Comparison of ENCODE assay signal across 11 cellular contexts in the genomic region with DNA sequence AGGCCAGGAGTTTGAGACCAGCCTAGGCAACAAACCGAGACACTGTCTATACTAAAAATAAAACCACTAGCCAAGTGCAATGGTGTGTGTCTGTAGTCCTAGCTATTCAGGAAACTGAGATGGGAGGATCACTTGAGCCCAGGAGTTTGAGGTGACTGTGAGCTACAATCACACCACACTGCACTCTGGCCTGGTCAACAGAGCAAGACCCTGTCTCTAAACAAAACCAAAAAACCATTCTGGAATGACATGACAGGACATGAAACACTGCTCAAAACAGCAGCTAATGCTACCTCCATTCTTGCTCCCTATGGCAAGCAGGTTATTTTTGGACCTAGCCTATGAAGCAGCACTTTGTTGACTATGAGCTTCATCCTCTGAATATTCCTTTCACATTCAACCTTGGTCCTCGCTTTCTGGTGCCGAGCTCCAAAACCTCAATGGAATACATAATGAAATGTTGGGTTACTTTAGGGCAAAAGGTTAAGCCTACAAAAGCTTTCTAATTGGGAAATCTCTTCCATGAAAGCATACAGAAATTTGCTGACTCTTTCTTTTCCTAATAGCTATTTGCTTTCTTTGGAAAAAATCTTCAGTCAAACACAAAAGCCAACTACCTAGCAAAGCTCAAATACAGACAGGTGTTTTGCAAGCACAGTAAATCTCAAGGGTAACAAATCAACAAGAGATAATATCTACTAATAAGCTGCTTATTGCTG. TPM values are rescaled to one million over a fixed set of nuclear protein-coding genes. Genes with fewer than 3 reads are reported as not detected.
DNase-seq lines count a peak whose midpoint lies in the region; ATAC-seq, FAIRE-seq and TF ChIP-seq lines count a peak whose summit lies in the region.
"Had no signal": no experiment of that assay in that cellular context is flagged by ENCODE, and none has a peak within 500 bp of the region (broad histone marks: within the 10 kb centered on the region; RNA-seq: fewer than 3 reads in every experiment).

No MANE protein-coding gene starts in this region.

- no peaks in the 10 kb centered on the region for H3K27me3 Mint-ChIP-seq in activated naive CD8-positive, alpha-beta T cell treated with anti-CD3 and anti-CD28 coated beads for 36 hours
- no peaks in the 10 kb centered on the region for H3K27me3 Mint-ChIP-seq in activated naive CD4-positive, alpha-beta T cell treated with anti-CD3 and anti-CD28 coated beads for 36 hours (ENCODE audit: low read depth)
- H3K27me3 Mint-ChIP-seq: CD4-positive, alpha-beta T cell had no signal

- H3K4me3 Mint-ChIP-seq in activated naive CD8-positive, alpha-beta T cell treated with anti-CD3 and anti-CD28 coated beads for 36 hours: no peak overlapping the region
- no peak overlapping the region for H3K4me3 Mint-ChIP-seq in activated naive CD4-positive, alpha-beta T cell treated with anti-CD3 and anti-CD28 coated beads for 36 hours
- H3K4me3 Mint-ChIP-seq: CD4-positive, alpha-beta T cell had no signal

- no peaks in the 10 kb centered on the region for H3K9me3 Mint-ChIP-seq in activated naive CD8-positive, alpha-beta T cell treated with anti-CD3 and anti-CD28 coated beads for 36 hours
- no peaks in the 10 kb centered on the region for H3K9me3 Mint-ChIP-seq in activated naive CD4-positive, alpha-beta T cell treated with anti-CD3 and anti-CD28 coated beads for 36 hours
- H3K9me3 Mint-ChIP-seq: CD4-positive, alpha-beta T cell had no signal

- BruUV-seq in PC-9 (replicated peaks; lab: Mats Ljungman, UMichigan) (no TSS peak), HepG2 (replicated peaks; lab: Mats Ljungman, UMichigan) (no TSS peak)

- H2AFZ ChIP-seq in PC-9: no peak overlapping the region
- no peak overlapping the region for H2AFZ ChIP-seq in HepG2 (ENCODE audit: low read length)

- no peak overlapping the region for H3K4me3 ChIP-seq in PC-9
- H3K4me3 ChIP-seq in HepG2 (replicated peaks in 1 of 3; ENCODE audit: insufficient read depth in 1 of 3, low read depth in 2 of 3, low read length in 3 of 3): peak overlapping the region in 1 of 3 experiments; percentile 5; a peak in 1 of 6 replicates

- H3F3A ChIP-seq in PC-9 (ENCODE audit: insufficient read depth, low read depth): peaks cover 35% of the 10 kb centered on the region; the same call in 1 of the 2 replicates

- no peaks in the 10 kb centered on the region for H4K20me1 ChIP-seq in PC-9 (ENCODE audit: insufficient read depth)
- H4K20me1 ChIP-seq in HepG2 (ENCODE audit: insufficient read depth, low read length): peaks cover 83% of the 10 kb centered on the region

- no peak for TF ChIP-seq POLR2A in HepG2 (IDR thresholded peaks at IDR 0.05; ENCODE audit: insufficient read depth in 1 of 2, low read depth in 2 of 2, low read length in 2 of 2)

- H3K4me2 ChIP-seq in PC-9 (peak overlapping the region; percentile 36), HepG2 (ENCODE audit: low read depth, low read length) (peak overlapping the region; percentile 55)
- H3K4me2 ChIP-seq: SK-N-SH had no signal

- H3K36me3 ChIP-seq in PC-9 (ENCODE audit: low read depth): no peaks in the 10 kb centered on the region
- no peaks in the 10 kb centered on the region for H3K36me3 ChIP-seq in HepG2 (replicated peaks in 1 of 2; ENCODE audit: control insufficient read depth in 1 of 2, insufficient read depth in 2 of 2, low read length in 2 of 2)

- H3K27ac ChIP-seq in C4-2B: peak overlapping the region; percentile 66
- H3K27ac ChIP-seq in PC-9: peak overlapping the region; percentile 57
- peak overlapping the region; percentile 57 for H3K27ac ChIP-seq in HepG2 (ENCODE audit: extremely low read length, insufficient read depth, low read length)

- TF ChIP-seq CTCF in C4-2B (conservative IDR thresholded peaks at IDR 0.05) (no peak), PC-9 (conservative IDR thresholded peaks at IDR 0.05) (no peak), HepG2 (CRISPR knock-in tag; IDR thresholded peaks at IDR 0.05) (no peak)

- peaks cover 55% of the 10 kb centered on the region for H3K4me1 Mint-ChIP-seq in activated naive CD8-positive, alpha-beta T cell treated with anti-CD3 and anti-CD28 coated beads for 36 hours
- H3K4me1 Mint-ChIP-seq in activated naive CD4-positive, alpha-beta T cell treated with anti-CD3 and anti-CD28 coated beads for 36 hours (ENCODE audit: low read depth): peaks cover 61% of the 10 kb centered on the region

- peaks cover 8% of the 10 kb centered on the region for H3K36me3 Mint-ChIP-seq in activated naive CD8-positive, alpha-beta T cell treated with anti-CD3 and anti-CD28 coated beads for 36 hours
- H3K36me3 Mint-ChIP-seq in activated naive CD4-positive, alpha-beta T cell treated with anti-CD3 and anti-CD28 coated beads for 36 hours (ENCODE audit: low read depth): no peaks in the 10 kb centered on the region

- POLR2A ChIA-PET in PC-9 (lab: Charles Lee; ENCODE audit: unreplicated experiment) (interaction anchor here (0.5 to 0.9 kb wide), 5 partner anchors 12 to 71 kb away, joined by 3 to 5 read pairs (median 3); no protein-coding TSS in a partner anchor), HepG2 (lab: Yijun Ruan, JAX) (interaction anchor here (0.8 to 2.0 kb wide), 8 partner anchors 16 to 286 kb away, joined by 4 to 25 read pairs (median 6); a partner anchor contains a TSS)

- H3K27ac Mint-ChIP-seq in activated naive CD8-positive, alpha-beta T cell treated with anti-CD3 and anti-CD28 coated beads for 36 hours: no peak overlapping the region
- H3K27ac Mint-ChIP-seq in activated naive CD4-positive, alpha-beta T cell treated with anti-CD3 and anti-CD28 coated beads for 36 hours: no peak overlapping the region
- H3K27ac Mint-ChIP-seq: CD4-positive, alpha-beta T cell had no signal

- peak in 1 of 2 experiments; percentile 89; a peak in 2 of 4 replicates for TF ChIP-seq EP300 in HepG2 (IDR thresholded peaks at IDR 0.05; ENCODE audit: low read depth in 2 of 2, low read length in 2 of 2)
- TF ChIP-seq EP300 in HepG2 (CRISPR knock-in tag; IDR thresholded peaks at IDR 0.05; ENCODE audit: borderline replicate concordance): peak; percentile 65; the same call in 1 of the 2 replicates

- intact Hi-C loops in PC-9 (cut with micrococcal nuclease; ENCODE audit: unreplicated experiment) (no loop called here), HepG2 (cut with micrococcal nuclease; ENCODE audit: unreplicated experiment) (loop anchor here (2.0 to 5.0 kb wide), 2 partner anchors 18 to 55 kb away; no protein-coding TSS in a partner anchor)
- intact Hi-C loops in activated naive CD4-positive, alpha-beta T cell treated with anti-CD3 and anti-CD28 coated beads for 36 hours (cut with micrococcal nuclease): no loop called here

- WGBS in HepG2 (ENCODE audit: low lambda C conversion rate): 9% methylated on average over 3 of the region's 3 CpGs

- no peak for TF ChIP-seq RAD21 in HepG2 (CRISPR knock-in tag; IDR thresholded peaks at IDR 0.05)

- FAIRE-seq in HepG2 (lab: Jason Lieb, UNC): peak; percentile 92

- CTCF ChIA-PET in PC-9 (lab: Charles Lee) (interaction anchor here (0.7 kb wide), 1 partner anchor 128 kb away, joined by 4 read pairs; no protein-coding TSS in a partner anchor), HepG2 (lab: Yijun Ruan, JAX; ENCODE audit: low intra/inter-chr PET ratio, low total read pairs) (no interaction called here)
- CTCF ChIA-PET in activated naive CD4-positive, alpha-beta T cell treated with anti-CD3 and anti-CD28 coated beads for 36 hours (lab: Charles Lee): interaction anchor here (0.9 to 1.6 kb wide), 8 partner anchors 15 to 241 kb away, joined by 3 to 4 read pairs (median 3); no protein-coding TSS in a partner anchor

- H3K9ac ChIP-seq in HepG2 (ENCODE audit: insufficient read depth, low read depth, low read length): peak overlapping the region; percentile 17; the same call in 1 of the 2 replicates
- H3K9ac ChIP-seq: SK-N-SH had no signal

- H3K79me2 ChIP-seq in PC-9 (ENCODE audit: low read depth) (peaks cover 83% of the 10 kb centered on the region), HepG2 (ENCODE audit: insufficient read depth, low read length) (peaks cover 54% of the 10 kb centered on the region)

- no peaks in the 10 kb centered on the region for H3K9me2 ChIP-seq in PC-9 (ENCODE audit: insufficient read depth)
- H3K9me2 ChIP-seq: SK-N-SH had no signal

- no peaks in the 10 kb centered on the region for H3K27me3 ChIP-seq in PC-9 (ENCODE audit: insufficient read depth, low read depth)
- no peaks in the 10 kb centered on the region for H3K27me3 ChIP-seq in HepG2 (ENCODE audit: control insufficient read depth in 1 of 2, insufficient read depth in 2 of 2, low read length in 2 of 2)

- no peaks in the 10 kb centered on the region for H3K9me3 ChIP-seq in PC-9 (ENCODE audit: insufficient read depth, low read depth)
- H3K9me3 ChIP-seq in HepG2 (ENCODE audit: low read length): no peaks in the 10 kb centered on the region
- H3K9me3 ChIP-seq: SK-N-SH had no signal

- in situ Hi-C loops in HepG2 (cut with HindIII; ENCODE audit: extremely low pct_ligation_motif_present, low pct_unique_long_range_greater_than_20kb): no loop called here

- ATAC-seq in HG02885 (IDR thresholded peaks at IDR 0.05; ENCODE audit: poor library complexity, unreplicated experiment): peak; percentile 46
- peak; percentile 91 for ATAC-seq in HepG2
- ATAC-seq in GM21447 (IDR thresholded peaks at IDR 0.05; ENCODE audit: unreplicated experiment): no peak

- DNase-seq in PC-9 (peak in 1 of 2 experiments; percentile 49), HepG2 (ENCODE audit: low spot score) (peak; percentile 96), ecto neural progenitor cell (ENCODE audit: low spot score) (no peak)
- no peak for DNase-seq in activated naive CD8-positive, alpha-beta T cell treated with anti-CD3 and anti-CD28 coated beads for 36 hours
- DNase-seq in activated naive CD4-positive, alpha-beta T cell treated with anti-CD3 and anti-CD28 coated beads for 36 hours: no peak
- DNase-seq: CD4-positive, alpha-beta T cell; cortex of kidney; SK-N-SH had no signal

- H3K4me1 ChIP-seq in PC-9 (replicated peaks; ENCODE audit: insufficient read depth) (peaks cover 56% of the 10 kb centered on the region), HepG2 (ENCODE audit: insufficient read depth, low read length) (peaks cover 54% of the 10 kb centered on the region)

RNA-seq across cellular contexts. Expression of a gene that starts 21.1 kb away (rescaled TPM):
- total RNA-seq in PC-9 (2021) (28.6 and 30.2 TPM in 2 replicates), HepG2 (2016; rRNA removed; fragmentation: Illumina TruSeq; extraction: Trizol) (9.8 and 11.3 TPM in 2 replicates)
- 6.0 and 6.1 TPM in 2 replicates for total RNA-seq in HepG2 (2016; cell fraction: cytosol; rRNA removed; fragmentation: Illumina TruSeq; extraction: Trizol; ENCODE audit: low read depth)
- 9.5 and 11.9 TPM in 2 replicates for total RNA-seq in HepG2 (2016; cell fraction: insoluble cytoplasmic fraction; rRNA removed; fragmentation: Illumina TruSeq; extraction: Trizol)
- 9.6 and 12.4 TPM in 2 replicates for total RNA-seq in HepG2 (2016; cell fraction: membrane; rRNA removed; fragmentation: Illumina TruSeq; extraction: Trizol)
- 23.0 and 23.2 TPM in 2 replicates for total RNA-seq in HepG2 (2016; cell fraction: nucleus; rRNA removed; fragmentation: Illumina TruSeq; extraction: Trizol)
- polyA plus RNA-seq in HepG2 (2011; rRNA removed): 5.7 and 8.0 TPM in 2 replicates
- polyA plus RNA-seq in HepG2 (2011; cell fraction: cytosol; rRNA removed): 4.5 and 4.9 TPM in 2 replicates
- polyA plus RNA-seq in HepG2 (2011; cell fraction: nucleus; rRNA removed): 27.4 and 30.5 TPM in 2 replicates
- 16.2 and 16.5 TPM in 2 replicates for polyA plus RNA-seq in HepG2 (2012)
- 2.3 and 2.6 TPM in 2 replicates for polyA plus RNA-seq in HepG2 (2016; cell fraction: cytosol; fragmentation: Illumina TruSeq; extraction: Trizol; ENCODE audit: low read depth)
- polyA plus RNA-seq in HepG2 (2016; cell fraction: insoluble cytoplasmic fraction; fragmentation: Illumina TruSeq; extraction: Trizol; ENCODE audit: low read depth): 8.4 and 11.2 TPM in 2 replicates
- 4.2 and 5.0 TPM in 2 replicates for polyA plus RNA-seq in HepG2 (2016; cell fraction: membrane; fragmentation: Illumina TruSeq; extraction: Trizol; ENCODE audit: low read depth)
- polyA plus RNA-seq in HepG2 (2016; cell fraction: nucleus; fragmentation: Illumina TruSeq; extraction: Trizol; ENCODE audit: insufficient read depth, low read depth): 23.6 and 25.1 TPM in 2 replicates
- polyA minus RNA-seq in HepG2 (2011; rRNA and poly(A)+ RNA removed; ENCODE audit: low replicate concordance): 13.9 and 17.8 TPM in 2 replicates
- polyA minus RNA-seq in HepG2 (2011; cell fraction: cytosol; rRNA and poly(A)+ RNA removed): 5.2 and 6.9 TPM in 2 replicates
- polyA minus RNA-seq in HepG2 (2011; cell fraction: nucleus; rRNA and poly(A)+ RNA removed): 37.6 and 53.8 TPM in 2 replicates
- 10 to 100 TPM; 22.8 to 24.0 TPM for total RNA-seq in activated naive CD8-positive, alpha-beta T cell treated with anti-CD3 and anti-CD28 coated beads for 36 hours
- 10 to 100 TPM; 13.8 to 15.7 TPM for total RNA-seq in activated naive CD4-positive, alpha-beta T cell treated with anti-CD3 and anti-CD28 coated beads for 36 hours
